ENCODE assay signal across 8 cellular contexts in the genomic region with DNA sequence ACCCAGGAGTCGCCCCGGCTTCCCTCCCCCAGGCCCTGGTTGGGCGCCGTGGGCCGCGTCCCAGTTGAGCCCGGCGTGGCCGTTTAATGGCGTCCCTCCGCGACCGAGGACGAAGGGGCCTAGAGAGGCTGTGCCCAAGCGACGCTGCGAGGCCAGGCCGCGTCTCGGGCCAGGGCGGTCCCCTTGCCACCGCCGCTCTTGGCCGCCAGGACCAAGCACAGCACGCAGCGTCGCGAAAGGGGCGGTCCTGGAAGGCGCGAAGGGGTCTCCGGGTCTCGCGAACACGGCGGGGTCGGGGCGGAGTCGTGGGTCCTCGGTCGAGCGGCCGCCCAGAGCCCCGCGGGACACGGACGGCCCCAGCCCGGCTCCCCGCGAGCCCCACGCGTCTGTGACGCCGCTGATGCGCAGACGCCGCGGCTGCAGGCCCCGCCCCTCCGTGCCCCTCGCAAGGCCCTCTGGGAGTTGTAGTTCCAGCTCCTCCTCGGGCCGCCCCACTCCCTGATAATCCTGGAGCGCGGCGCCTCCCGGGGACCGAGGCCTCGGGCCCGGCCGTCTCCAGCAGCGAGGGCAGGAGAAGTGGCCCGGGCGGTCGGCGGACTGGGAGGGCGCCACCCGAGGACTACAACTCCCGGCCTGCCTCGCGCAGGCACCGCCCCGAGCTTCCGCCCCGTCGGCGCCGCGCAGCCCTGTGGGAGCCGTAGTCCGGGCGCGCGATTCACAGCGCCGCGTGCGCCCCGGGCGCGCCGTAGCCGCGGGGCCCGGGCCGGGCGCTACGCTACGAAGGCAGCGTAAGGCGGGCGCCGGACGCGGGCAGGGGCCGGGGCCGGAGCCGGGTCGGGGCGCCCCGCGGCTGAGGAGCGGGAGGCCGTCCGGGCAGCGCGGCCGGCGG. TPM values are rescaled to one million over a fixed set of nuclear protein-coding genes. Genes with fewer than 3 reads are reported as not detected.
DNase-seq lines count a peak whose midpoint lies in the region; ATAC-seq, FAIRE-seq and TF ChIP-seq lines count a peak whose summit lies in the region.

A gene (plus strand): TSS at position 698 of the 889 bp plus-strand sequence. CDS start 19,127 bp downstream, outside the sequence.

- peak within 1 kb of the TSS; percentile 96 for H3K4me3 ChIP-seq in A673 (ENCODE audit: low read depth, low read length, poor library complexity, severe bottlenecking)
- H3K4me3 ChIP-seq in bronchial epithelial cell (ENCODE audit: low read depth, low read length) = peak within 1 kb of the TSS; percentile 80

- intact Hi-C loops in A673 (cut with micrococcal nuclease; ENCODE audit: unreplicated experiment) = loop anchor here (5.0 kb wide), 1 partner anchor 125 kb away; a partner anchor contains a TSS

- peaks cover 7% of the 10 kb centered on the region for H3K4me1 ChIP-seq in A673 (ENCODE audit: insufficient read depth, low read length, poor library complexity, severe bottlenecking)

- BruUV-seq in A673 (replicated peaks; lab: Mats Ljungman, UMichigan) = no TSS peak

- peak within 1 kb of the TSS; percentile 98 for H3K27ac ChIP-seq in A673 (ENCODE audit: low read depth, low read length, poor library complexity, severe bottlenecking)

- TF ChIP-seq CTCF in A673 (conservative IDR thresholded peaks at IDR 0.05; ENCODE audit: low read depth, low read length) (no peak), WTC11 (IDR thresholded peaks at IDR 0.05) (no peak), bronchial epithelial cell (IDR thresholded peaks at IDR 0.05; ENCODE audit: insufficient read depth, low read length, severe bottlenecking) (peak; percentile 14)

- no peaks in the 10 kb centered on the region for H3K9me3 Mint-ChIP-seq in WTC11

- DNase-seq in A673 (ENCODE audit: low spot score) = peak; percentile 93
- peak; percentile 81 for DNase-seq in NCI-H2196 treated with DMSO at 0.1 percent for 48 hours (lab: John Stamatoyannopoulos, UW; ENCODE audit: unreplicated experiment)
- peak; percentile 77 for DNase-seq in WTC11 (ENCODE audit: low spot score)
- DNase-seq in bronchial epithelial cell (ENCODE audit: low read depth) = peak; percentile 49
- peak; percentile 79 for DNase-seq in inferior parietal cortex (ENCODE audit: extremely low spot score)
- DNase-seq in stimulated activated CD4-positive, alpha-beta T cell treated with anti-CD3 and anti-CD28 coated beads, Interleukin-12 subunit alpha, Interleukin-12 subunit beta, amount 100 ng/mL, for 24 hours (ENCODE audit: low read depth in 2 of 2) = peak; percentile 76 to 80

- H3K27me3 Mint-ChIP-seq in WTC11 (ENCODE audit: low read depth) = no peaks in the 10 kb centered on the region

- peaks cover 20% of the 10 kb centered on the region for H3K4me1 Mint-ChIP-seq in WTC11

- ATAC-seq in GM18870 (IDR thresholded peaks at IDR 0.05; ENCODE audit: unreplicated experiment) (peak; percentile 64), HG03108 (IDR thresholded peaks at IDR 0.05; ENCODE audit: unreplicated experiment) (peak; percentile 59), WTC11 (peak; percentile 77)

- H3K27me3 ChIP-seq in A673 (replicated peaks; ENCODE audit: insufficient read depth, low read depth, low read length, poor library complexity) = no peaks in the 10 kb centered on the region
- no peaks in the 10 kb centered on the region for H3K27me3 ChIP-seq in bronchial epithelial cell (ENCODE audit: control insufficient read depth, insufficient read depth, low read length)

- H3K36me3 ChIP-seq in A673 (ENCODE audit: insufficient read depth, low read length, poor library complexity, severe bottlenecking) = peaks cover 4% of the 10 kb centered on the region
- peaks cover 11% of the 10 kb centered on the region for H3K36me3 ChIP-seq in bronchial epithelial cell (ENCODE audit: control insufficient read depth, insufficient read depth, low read length)

- H3K9me3 ChIP-seq in A673 (ENCODE audit: low read depth, low read length, poor library complexity, severe bottlenecking) = no peaks in the 10 kb centered on the region

- POLR2A ChIA-PET in A673 (lab: Charles Lee; ENCODE audit: low non-redundant PET) = interaction anchor here (0.6 to 1.5 kb wide), 2 partner anchors 125 to 305 kb away, joined by 4 to 11 read pairs; a partner anchor contains a TSS
- POLR2A ChIA-PET in WTC11 (lab: Charles Lee) = interaction anchor here (1.2 kb wide), 1 partner anchor 14 kb away, joined by 3 read pairs; no protein-coding TSS in a partner anchor

- no peak for FAIRE-seq in bronchial epithelial cell (lab: Jason Lieb, UNC)

- peak within 1 kb of the TSS; percentile 76; the same call in 1 of the 2 replicates for H3K27ac Mint-ChIP-seq in WTC11

- 0 out of 2 replicates have a peak, but pooled peaks cover 2% of the 10 kb centered on the region for H3K36me3 Mint-ChIP-seq in WTC11

- peak within 1 kb of the TSS; percentile 89 for H3K4me3 Mint-ChIP-seq in WTC11

- CTCF ChIA-PET in A673 (lab: Charles Lee) = interaction anchor here (0.5 kb wide), 1 partner anchor 327 kb away, joined by 4 read pairs; no protein-coding TSS in a partner anchor
- CTCF ChIA-PET in WTC11 (lab: Charles Lee) = interaction anchor here (0.7 to 2.1 kb wide), 15 partner anchors 9 to 1178 kb away, joined by 3 to 10 read pairs (median 4); a partner anchor contains a TSS

TF ChIP-seq in WTC11, 78 proteins besides CTCF, POLR2A, EP300 and RAD21 (continues in another document):
- TF ChIP-seq GABPB1 (CRISPR knock-in tag; IDR thresholded peaks at IDR 0.05) = peak; percentile 84
- no peak for TF ChIP-seq HMGA2 (CRISPR knock-in tag; IDR thresholded peaks at IDR 0.05)
- TF ChIP-seq, protein P1, sequence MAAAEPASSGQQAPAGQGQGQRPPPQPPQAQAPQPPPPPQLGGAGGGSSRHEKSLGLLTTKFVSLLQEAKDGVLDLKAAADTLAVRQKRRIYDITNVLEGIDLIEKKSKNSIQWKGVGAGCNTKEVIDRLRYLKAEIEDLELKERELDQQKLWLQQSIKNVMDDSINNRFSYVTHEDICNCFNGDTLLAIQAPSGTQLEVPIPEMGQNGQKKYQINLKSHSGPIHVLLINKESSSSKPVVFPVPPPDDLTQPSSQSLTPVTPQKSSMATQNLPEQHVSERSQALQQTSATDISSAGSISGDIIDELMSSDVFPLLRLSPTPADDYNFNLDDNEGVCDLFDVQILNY (CRISPR knock-in tag; IDR thresholded peaks at IDR 0.05) = no peak; the same call in 1 of the 2 replicates
- TF ChIP-seq, protein P2, sequence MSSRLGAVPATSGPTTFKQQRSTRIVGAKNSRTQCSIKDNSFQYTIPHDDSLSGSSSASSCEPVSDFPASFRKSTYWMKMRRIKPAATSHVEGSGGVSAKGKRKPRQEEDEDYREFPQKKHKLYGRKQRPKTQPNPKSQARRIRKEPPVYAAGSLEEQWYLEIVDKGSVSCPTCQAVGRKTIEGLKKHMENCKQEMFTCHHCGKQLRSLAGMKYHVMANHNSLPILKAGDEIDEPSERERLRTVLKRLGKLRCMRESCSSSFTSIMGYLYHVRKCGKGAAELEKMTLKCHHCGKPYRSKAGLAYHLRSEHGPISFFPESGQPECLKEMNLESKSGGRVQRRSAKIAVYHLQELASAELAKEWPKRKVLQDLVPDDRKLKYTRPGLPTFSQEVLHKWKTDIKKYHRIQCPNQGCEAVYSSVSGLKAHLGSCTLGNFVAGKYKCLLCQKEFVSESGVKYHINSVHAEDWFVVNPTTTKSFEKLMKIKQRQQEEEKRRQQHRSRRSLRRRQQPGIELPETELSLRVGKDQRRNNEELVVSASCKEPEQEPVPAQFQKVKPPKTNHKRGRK (CRISPR knock-in tag; IDR thresholded peaks at IDR 0.05; ENCODE audit: borderline replicate concordance) = no peak
- TF ChIP-seq, protein P3, sequence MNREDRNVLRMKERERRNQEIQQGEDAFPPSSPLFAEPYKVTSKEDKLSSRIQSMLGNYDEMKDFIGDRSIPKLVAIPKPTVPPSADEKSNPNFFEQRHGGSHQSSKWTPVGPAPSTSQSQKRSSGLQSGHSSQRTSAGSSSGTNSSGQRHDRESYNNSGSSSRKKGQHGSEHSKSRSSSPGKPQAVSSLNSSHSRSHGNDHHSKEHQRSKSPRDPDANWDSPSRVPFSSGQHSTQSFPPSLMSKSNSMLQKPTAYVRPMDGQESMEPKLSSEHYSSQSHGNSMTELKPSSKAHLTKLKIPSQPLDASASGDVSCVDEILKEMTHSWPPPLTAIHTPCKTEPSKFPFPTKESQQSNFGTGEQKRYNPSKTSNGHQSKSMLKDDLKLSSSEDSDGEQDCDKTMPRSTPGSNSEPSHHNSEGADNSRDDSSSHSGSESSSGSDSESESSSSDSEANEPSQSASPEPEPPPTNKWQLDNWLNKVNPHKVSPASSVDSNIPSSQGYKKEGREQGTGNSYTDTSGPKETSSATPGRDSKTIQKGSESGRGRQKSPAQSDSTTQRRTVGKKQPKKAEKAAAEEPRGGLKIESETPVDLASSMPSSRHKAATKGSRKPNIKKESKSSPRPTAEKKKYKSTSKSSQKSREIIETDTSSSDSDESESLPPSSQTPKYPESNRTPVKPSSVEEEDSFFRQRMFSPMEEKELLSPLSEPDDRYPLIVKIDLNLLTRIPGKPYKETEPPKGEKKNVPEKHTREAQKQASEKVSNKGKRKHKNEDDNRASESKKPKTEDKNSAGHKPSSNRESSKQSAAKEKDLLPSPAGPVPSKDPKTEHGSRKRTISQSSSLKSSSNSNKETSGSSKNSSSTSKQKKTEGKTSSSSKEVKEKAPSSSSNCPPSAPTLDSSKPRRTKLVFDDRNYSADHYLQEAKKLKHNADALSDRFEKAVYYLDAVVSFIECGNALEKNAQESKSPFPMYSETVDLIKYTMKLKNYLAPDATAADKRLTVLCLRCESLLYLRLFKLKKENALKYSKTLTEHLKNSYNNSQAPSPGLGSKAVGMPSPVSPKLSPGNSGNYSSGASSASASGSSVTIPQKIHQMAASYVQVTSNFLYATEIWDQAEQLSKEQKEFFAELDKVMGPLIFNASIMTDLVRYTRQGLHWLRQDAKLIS (CRISPR knock-in tag; IDR thresholded peaks at IDR 0.05; ENCODE audit: borderline replicate concordance) = no peak
- no peak for TF ChIP-seq JAZF1 (CRISPR knock-in tag; IDR thresholded peaks at IDR 0.05)

RNA-seq across cellular contexts. Expression of the gene that starts here (rescaled TPM):
- 77.7 and 91.2 TPM in 2 replicates for total RNA-seq in A673 (2021)
- total RNA-seq in WTC11 (2021) = 89.3 to 110 TPM (median 93.8 TPM) in 3 replicates
- total RNA-seq in bronchial epithelial cell = 27.1 and 31.9 TPM in 2 replicates

Comparison
In these comparisons a context has a peak if more than half of its experiments do, and no peak if none do; other contexts are left out.
1. Peak in every context shown above with its lines: DNase-seq, ATAC-seq, H3K4me3 ChIP-seq and H3K27ac ChIP-seq.